Comparison of ENCODE assay signal across 1 cellular context in the genomic region with DNA sequence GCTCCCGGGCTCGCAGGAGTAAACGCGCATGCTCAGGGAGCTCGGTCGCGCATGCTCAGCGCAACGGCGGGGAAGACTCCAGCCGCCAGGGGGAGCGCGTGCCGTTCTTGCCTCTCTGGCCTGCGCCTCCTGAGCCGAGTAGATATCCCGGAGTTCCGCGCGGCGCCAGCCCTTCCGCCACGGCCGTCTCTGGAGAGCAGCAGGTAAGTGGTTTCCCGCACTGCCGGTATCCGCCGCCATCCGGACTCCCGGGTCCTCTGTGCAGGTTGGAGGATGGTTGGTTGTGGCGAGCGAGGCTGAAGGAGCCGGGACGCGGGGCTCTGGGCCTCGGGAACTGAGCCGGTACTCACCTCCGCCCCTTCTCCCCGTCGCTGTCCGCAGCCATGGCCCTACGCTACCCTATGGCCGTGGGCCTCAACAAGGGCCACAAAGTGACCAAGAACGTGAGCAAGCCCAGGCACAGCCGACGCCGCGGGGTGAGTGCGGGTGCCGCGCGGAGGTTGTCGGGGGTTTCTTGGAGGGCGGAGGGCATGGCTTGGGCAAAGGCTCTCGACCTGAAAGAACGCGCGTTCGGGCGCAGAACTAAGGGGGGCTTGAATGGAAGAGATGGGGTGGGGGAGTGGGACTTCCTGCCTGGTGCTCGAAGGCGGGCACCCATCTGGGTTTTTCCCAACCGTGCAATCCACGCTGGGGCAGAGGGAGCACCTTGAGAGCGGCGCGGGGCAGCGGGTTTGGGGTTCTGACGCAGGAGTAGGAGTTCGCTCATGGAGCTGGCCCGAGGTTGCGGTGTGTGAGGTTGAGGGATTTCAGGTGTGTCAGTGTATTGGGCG.
TF ChIP-seq lines count a peak whose summit lies in the region.

A gene (plus strand): TSS at position 171 of the 830 bp plus-strand sequence. CDS start 213 bp downstream, at position 384.

TF ChIP-seq in HepG2, 621 proteins besides CTCF, POLR2A, EP300 and RAD21 (continued from another document):
- TF ChIP-seq, protein P1, sequence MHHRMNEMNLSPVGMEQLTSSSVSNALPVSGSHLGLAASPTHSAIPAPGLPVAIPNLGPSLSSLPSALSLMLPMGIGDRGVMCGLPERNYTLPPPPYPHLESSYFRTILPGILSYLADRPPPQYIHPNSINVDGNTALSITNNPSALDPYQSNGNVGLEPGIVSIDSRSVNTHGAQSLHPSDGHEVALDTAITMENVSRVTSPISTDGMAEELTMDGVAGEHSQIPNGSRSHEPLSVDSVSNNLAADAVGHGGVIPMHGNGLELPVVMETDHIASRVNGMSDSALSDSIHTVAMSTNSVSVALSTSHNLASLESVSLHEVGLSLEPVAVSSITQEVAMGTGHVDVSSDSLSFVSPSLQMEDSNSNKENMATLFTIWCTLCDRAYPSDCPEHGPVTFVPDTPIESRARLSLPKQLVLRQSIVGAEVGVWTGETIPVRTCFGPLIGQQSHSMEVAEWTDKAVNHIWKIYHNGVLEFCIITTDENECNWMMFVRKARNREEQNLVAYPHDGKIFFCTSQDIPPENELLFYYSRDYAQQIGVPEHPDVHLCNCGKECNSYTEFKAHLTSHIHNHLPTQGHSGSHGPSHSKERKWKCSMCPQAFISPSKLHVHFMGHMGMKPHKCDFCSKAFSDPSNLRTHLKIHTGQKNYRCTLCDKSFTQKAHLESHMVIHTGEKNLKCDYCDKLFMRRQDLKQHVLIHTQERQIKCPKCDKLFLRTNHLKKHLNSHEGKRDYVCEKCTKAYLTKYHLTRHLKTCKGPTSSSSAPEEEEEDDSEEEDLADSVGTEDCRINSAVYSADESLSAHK (CRISPR knock-in tag; IDR thresholded peaks at IDR 0.05; ENCODE audit: borderline replicate concordance): no peak
- peak; percentile 74; the same call in 1 of the 2 replicates for TF ChIP-seq ZNF256 (CRISPR knock-in tag; conservative IDR thresholded peaks at IDR 0.05)
- 0 out of 2 replicates have a peak, but pooled peaks have one; percentile 51 for TF ChIP-seq ZNF572 (CRISPR knock-in tag; IDR thresholded peaks at IDR 0.05)
- TF ChIP-seq EZH2 (conservative IDR thresholded peaks at IDR 0.05; ENCODE audit: low read depth, low read length): no peak
- peak; percentile 77; the same call in 1 of the 2 replicates for TF ChIP-seq ZNF331 (CRISPR knock-in tag; IDR thresholded peaks at IDR 0.05)
- peak; percentile 97 for TF ChIP-seq ZFX (CRISPR knock-in tag; IDR thresholded peaks at IDR 0.05; ENCODE audit: low read depth)
- no peak for TF ChIP-seq GPN1 (CRISPR knock-in tag; IDR thresholded peaks at IDR 0.05; ENCODE audit: borderline replicate concordance)
- no peak for TF ChIP-seq NFIB (CRISPR knock-in tag; IDR thresholded peaks at IDR 0.05; ENCODE audit: borderline replicate concordance)
- peak; percentile 100 for TF ChIP-seq YEATS2 (CRISPR knock-in tag; IDR thresholded peaks at IDR 0.05; ENCODE audit: borderline replicate concordance)
- TF ChIP-seq, protein P2, sequence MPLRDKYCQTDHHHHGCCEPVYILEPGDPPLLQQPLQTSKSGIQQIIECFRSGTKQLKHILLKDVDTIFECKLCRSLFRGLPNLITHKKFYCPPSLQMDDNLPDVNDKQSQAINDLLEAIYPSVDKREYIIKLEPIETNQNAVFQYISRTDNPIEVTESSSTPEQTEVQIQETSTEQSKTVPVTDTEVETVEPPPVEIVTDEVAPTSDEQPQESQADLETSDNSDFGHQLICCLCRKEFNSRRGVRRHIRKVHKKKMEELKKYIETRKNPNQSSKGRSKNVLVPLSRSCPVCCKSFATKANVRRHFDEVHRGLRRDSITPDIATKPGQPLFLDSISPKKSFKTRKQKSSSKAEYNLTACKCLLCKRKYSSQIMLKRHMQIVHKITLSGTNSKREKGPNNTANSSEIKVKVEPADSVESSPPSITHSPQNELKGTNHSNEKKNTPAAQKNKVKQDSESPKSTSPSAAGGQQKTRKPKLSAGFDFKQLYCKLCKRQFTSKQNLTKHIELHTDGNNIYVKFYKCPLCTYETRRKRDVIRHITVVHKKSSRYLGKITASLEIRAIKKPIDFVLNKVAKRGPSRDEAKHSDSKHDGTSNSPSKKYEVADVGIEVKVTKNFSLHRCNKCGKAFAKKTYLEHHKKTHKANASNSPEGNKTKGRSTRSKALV (CRISPR knock-in tag; IDR thresholded peaks at IDR 0.05): peak; percentile 87
- peak; percentile 73; the same call in 1 of the 2 replicates for TF ChIP-seq ZNF225 (CRISPR knock-in tag; IDR thresholded peaks at IDR 0.05)
- TF ChIP-seq PLRG1 (conservative IDR thresholded peaks at IDR 0.05): no peak
- TF ChIP-seq, protein P3, sequence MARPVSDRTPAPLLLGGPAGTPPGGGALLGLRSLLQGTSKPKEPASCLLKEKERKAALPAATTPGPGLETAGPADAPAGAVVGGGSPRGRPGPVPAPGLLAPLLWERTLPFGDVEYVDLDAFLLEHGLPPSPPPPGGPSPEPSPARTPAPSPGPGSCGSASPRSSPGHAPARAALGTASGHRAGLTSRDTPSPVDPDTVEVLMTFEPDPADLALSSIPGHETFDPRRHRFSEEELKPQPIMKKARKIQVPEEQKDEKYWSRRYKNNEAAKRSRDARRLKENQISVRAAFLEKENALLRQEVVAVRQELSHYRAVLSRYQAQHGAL (CRISPR knock-in tag; IDR thresholded peaks at IDR 0.05; ENCODE audit: not compliant biosample characterization): no peak
- TF ChIP-seq ZFAT (CRISPR knock-in tag; conservative IDR thresholded peaks at IDR 0.05): no peak
- no peak for TF ChIP-seq TBP (CRISPR knock-in tag; IDR thresholded peaks at IDR 0.05)
- peak; percentile 94 for TF ChIP-seq GABPB1 (CRISPR knock-in tag; IDR thresholded peaks at IDR 0.05)
- TF ChIP-seq ZSCAN25 (CRISPR knock-in tag; IDR thresholded peaks at IDR 0.05): no peak
- peak; percentile 78 for TF ChIP-seq HNRNPLL (IDR thresholded peaks at IDR 0.05; ENCODE audit: low read depth, low read length, poor library complexity, severe bottlenecking)
- TF ChIP-seq KDM3A (CRISPR knock-in tag; IDR thresholded peaks at IDR 0.05; ENCODE audit: low read depth): peak; percentile 84; the same call in 1 of the 2 replicates
- TF ChIP-seq, protein P4, sequence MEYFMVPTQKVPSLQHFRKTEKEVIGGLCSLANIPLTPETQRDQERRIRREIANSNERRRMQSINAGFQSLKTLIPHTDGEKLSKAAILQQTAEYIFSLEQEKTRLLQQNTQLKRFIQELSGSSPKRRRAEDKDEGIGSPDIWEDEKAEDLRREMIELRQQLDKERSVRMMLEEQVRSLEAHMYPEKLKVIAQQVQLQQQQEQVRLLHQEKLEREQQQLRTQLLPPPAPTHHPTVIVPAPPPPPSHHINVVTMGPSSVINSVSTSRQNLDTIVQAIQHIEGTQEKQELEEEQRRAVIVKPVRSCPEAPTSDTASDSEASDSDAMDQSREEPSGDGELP (IDR thresholded peaks at IDR 0.05; ENCODE audit: borderline replicate concordance, low read depth): peak; percentile 15; the same call in 1 of the 2 replicates
- TF ChIP-seq TCF7L2 (IDR thresholded peaks at IDR 0.05; ENCODE audit: low read depth, low read length): no peak
- TF ChIP-seq, protein P5, sequence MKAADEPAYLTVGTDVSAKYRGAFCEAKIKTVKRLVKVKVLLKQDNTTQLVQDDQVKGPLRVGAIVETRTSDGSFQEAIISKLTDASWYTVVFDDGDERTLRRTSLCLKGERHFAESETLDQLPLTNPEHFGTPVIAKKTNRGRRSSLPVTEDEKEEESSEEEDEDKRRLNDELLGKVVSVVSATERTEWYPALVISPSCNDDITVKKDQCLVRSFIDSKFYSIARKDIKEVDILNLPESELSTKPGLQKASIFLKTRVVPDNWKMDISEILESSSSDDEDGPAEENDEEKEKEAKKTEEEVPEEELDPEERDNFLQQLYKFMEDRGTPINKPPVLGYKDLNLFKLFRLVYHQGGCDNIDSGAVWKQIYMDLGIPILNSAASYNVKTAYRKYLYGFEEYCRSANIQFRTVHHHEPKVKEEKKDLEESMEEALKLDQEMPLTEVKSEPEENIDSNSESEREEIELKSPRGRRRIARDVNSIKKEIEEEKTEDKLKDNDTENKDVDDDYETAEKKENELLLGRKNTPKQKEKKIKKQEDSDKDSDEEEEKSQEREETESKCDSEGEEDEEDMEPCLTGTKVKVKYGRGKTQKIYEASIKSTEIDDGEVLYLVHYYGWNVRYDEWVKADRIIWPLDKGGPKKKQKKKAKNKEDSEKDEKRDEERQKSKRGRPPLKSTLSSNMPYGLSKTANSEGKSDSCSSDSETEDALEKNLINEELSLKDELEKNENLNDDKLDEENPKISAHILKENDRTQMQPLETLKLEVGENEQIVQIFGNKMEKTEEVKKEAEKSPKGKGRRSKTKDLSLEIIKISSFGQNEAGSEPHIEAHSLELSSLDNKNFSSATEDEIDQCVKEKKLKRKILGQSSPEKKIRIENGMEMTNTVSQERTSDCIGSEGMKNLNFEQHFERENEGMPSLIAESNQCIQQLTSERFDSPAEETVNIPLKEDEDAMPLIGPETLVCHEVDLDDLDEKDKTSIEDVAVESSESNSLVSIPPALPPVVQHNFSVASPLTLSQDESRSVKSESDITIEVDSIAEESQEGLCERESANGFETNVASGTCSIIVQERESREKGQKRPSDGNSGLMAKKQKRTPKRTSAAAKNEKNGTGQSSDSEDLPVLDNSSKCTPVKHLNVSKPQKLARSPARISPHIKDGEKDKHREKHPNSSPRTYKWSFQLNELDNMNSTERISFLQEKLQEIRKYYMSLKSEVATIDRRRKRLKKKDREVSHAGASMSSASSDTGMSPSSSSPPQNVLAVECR (CRISPR knock-in tag; IDR thresholded peaks at IDR 0.05; ENCODE audit: borderline replicate concordance): peak; percentile 93
- TF ChIP-seq TEAD3 (CRISPR knock-in tag; optimal IDR thresholded peaks at IDR 0.05; ENCODE audit: borderline replicate concordance): peak; percentile 72
- TF ChIP-seq TCF12 (IDR thresholded peaks at IDR 0.05): no peak
- TF ChIP-seq TCF12 (CRISPR knock-in tag; IDR thresholded peaks at IDR 0.05): no peak
- TF ChIP-seq, protein P6, sequence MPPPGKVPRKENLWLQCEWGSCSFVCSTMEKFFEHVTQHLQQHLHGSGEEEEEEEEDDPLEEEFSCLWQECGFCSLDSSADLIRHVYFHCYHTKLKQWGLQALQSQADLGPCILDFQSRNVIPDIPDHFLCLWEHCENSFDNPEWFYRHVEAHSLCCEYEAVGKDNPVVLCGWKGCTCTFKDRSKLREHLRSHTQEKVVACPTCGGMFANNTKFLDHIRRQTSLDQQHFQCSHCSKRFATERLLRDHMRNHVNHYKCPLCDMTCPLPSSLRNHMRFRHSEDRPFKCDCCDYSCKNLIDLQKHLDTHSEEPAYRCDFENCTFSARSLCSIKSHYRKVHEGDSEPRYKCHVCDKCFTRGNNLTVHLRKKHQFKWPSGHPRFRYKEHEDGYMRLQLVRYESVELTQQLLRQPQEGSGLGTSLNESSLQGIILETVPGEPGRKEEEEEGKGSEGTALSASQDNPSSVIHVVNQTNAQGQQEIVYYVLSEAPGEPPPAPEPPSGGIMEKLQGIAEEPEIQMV (CRISPR knock-in tag; IDR thresholded peaks at IDR 0.05; ENCODE audit: low read depth): peak; percentile 57; the same call in 1 of the 2 replicates
TF ChIP-seq in HepG2: peak in this region for 345.
